1 cellular context compared by ENCODE assay signal in genomic region chr12:89492883-89493282, GRCh38.
A peak's percentile ranks its signal among the peaks of the same experiment; 100 is the strongest.
TF ChIP-seq lines count a peak whose summit lies in the region.

No MANE protein-coding gene starts in this region.

TF ChIP-seq in HepG2, 621 proteins besides CTCF, POLR2A, EP300 and RAD21 (continued from another document and continues in another):
- TF ChIP-seq AHDC1 (CRISPR knock-in tag; IDR thresholded peaks at IDR 0.05; ENCODE audit: borderline replicate concordance) (no peak), ZNF446 (CRISPR knock-in tag; IDR thresholded peaks at IDR 0.05) (no peak), IRF1 (CRISPR knock-in tag; IDR thresholded peaks at IDR 0.05; ENCODE audit: low read depth) (no peak), FLYWCH1 (CRISPR knock-in tag; IDR thresholded peaks at IDR 0.05) (no peak), SMAD9 (CRISPR knock-in tag; IDR thresholded peaks at IDR 0.05) (no peak), SNAPC5 (CRISPR knock-in tag; IDR thresholded peaks at IDR 0.05; ENCODE audit: borderline replicate concordance) (no peak), KDM2A (CRISPR knock-in tag; IDR thresholded peaks at IDR 0.05; ENCODE audit: borderline replicate concordance, low read depth) (no peak), HDAC1 (CRISPR knock-in tag; IDR thresholded peaks at IDR 0.05) (no peak), ZNF343 (CRISPR knock-in tag; IDR thresholded peaks at IDR 0.05) (no peak), NR2F1 (CRISPR knock-in tag; IDR thresholded peaks at IDR 0.05) (no peak), ZBTB8A (CRISPR knock-in tag; IDR thresholded peaks at IDR 0.05; ENCODE audit: borderline replicate concordance, low read depth) (no peak), TAF15 (IDR thresholded peaks at IDR 0.05; ENCODE audit: low read depth, low read length, poor library complexity, severe bottlenecking) (no peak), DRAP1 (CRISPR knock-in tag; IDR thresholded peaks at IDR 0.05) (no peak), ZNF205 (CRISPR knock-in tag; IDR thresholded peaks at IDR 0.05) (no peak), ATRX (CRISPR knock-in tag; IDR thresholded peaks at IDR 0.05; ENCODE audit: borderline replicate concordance) (no peak), EEA1 (CRISPR knock-in tag; IDR thresholded peaks at IDR 0.05; ENCODE audit: borderline replicate concordance) (no peak), ZBTB34 (CRISPR knock-in tag; IDR thresholded peaks at IDR 0.05) (no peak), TIGD3 (CRISPR knock-in tag; IDR thresholded peaks at IDR 0.05; ENCODE audit: borderline replicate concordance) (no peak), ZNF782 (CRISPR knock-in tag; IDR thresholded peaks at IDR 0.05; ENCODE audit: borderline replicate concordance) (no peak), ASH2L (IDR thresholded peaks at IDR 0.05; ENCODE audit: insufficient read length, low read depth, low read length) (no peak), MXD1 (CRISPR knock-in tag; IDR thresholded peaks at IDR 0.05) (no peak), E2F1 (CRISPR knock-in tag; IDR thresholded peaks at IDR 0.05) (no peak), ZNF772 (CRISPR knock-in tag; IDR thresholded peaks at IDR 0.05) (no peak), MTA1 (CRISPR knock-in tag; IDR thresholded peaks at IDR 0.05; ENCODE audit: borderline replicate concordance) (no peak), ZNF468 (CRISPR knock-in tag; IDR thresholded peaks at IDR 0.05) (no peak), ATF2 (CRISPR knock-in tag; IDR thresholded peaks at IDR 0.05) (no peak), ZNF580 (CRISPR knock-in tag; IDR thresholded peaks at IDR 0.05; ENCODE audit: borderline replicate concordance, low read depth) (no peak), SP2 (CRISPR knock-in tag; IDR thresholded peaks at IDR 0.05) (no peak), THYN1 (CRISPR knock-in tag; IDR thresholded peaks at IDR 0.05; ENCODE audit: borderline replicate concordance, low read depth) (no peak), ARID2 (CRISPR knock-in tag; IDR thresholded peaks at IDR 0.05; ENCODE audit: borderline replicate concordance) (no peak), SOX5 (CRISPR knock-in tag; IDR thresholded peaks at IDR 0.05; ENCODE audit: borderline replicate concordance) (peak; percentile 48; the same call in 1 of the 2 replicates), ZHX1 (CRISPR knock-in tag; IDR thresholded peaks at IDR 0.05; ENCODE audit: low read depth) (no peak), HNRNPH1 (optimal IDR thresholded peaks at IDR 0.05; ENCODE audit: low read depth, low read length) (no peak), RFXAP (CRISPR knock-in tag; IDR thresholded peaks at IDR 0.05; ENCODE audit: borderline replicate concordance) (no peak), HMG20A (CRISPR knock-in tag; IDR thresholded peaks at IDR 0.05; ENCODE audit: borderline replicate concordance) (peak; percentile 52; the same call in 1 of the 2 replicates), CEBPZ (IDR thresholded peaks at IDR 0.05; ENCODE audit: low read length) (no peak), BCL6 (CRISPR knock-in tag; IDR thresholded peaks at IDR 0.05) (no peak), ZNF496 (CRISPR knock-in tag; IDR thresholded peaks at IDR 0.05; ENCODE audit: insufficient replicate concordance) (no peak), SNAPC2 (CRISPR knock-in tag; IDR thresholded peaks at IDR 0.05) (no peak)
